In genomic region chr21:37749132-37749531, GRCh38 we compare ENCODE assay signal across 18 cellular contexts.
DNase-seq lines count a peak whose midpoint lies in the region; ATAC-seq and TF ChIP-seq lines count a peak whose summit lies in the region.
"Had no signal": no experiment of that assay in that cellular context is flagged by ENCODE, and none has a peak within 500 bp of the region (broad histone marks: within the 10 kb centered on the region; RNA-seq: fewer than 3 reads in every experiment).

No MANE protein-coding gene starts in this region.

- H2BK120ac ChIP-seq in trophoblast cell (ENCODE audit: insufficient read depth, low read length, poor library complexity), result no peak overlapping the region

- peaks cover 68% of the 10 kb centered on the region for H3K4me1 ChIP-seq in BLaER1
- peaks cover 15 to 16% of the 10 kb centered on the region in 2 experiments for H3K4me1 ChIP-seq in trophoblast cell (ENCODE audit: control insufficient read depth in 1 of 2, insufficient read depth in 2 of 2, low read length in 2 of 2)

- no peak overlapping the region for H2AK5ac ChIP-seq in trophoblast cell (ENCODE audit: low read length)

- H3K27ac ChIP-seq in BLaER1 (no peak overlapping the region), RWPE1 (no peak overlapping the region), trophoblast cell (ENCODE audit: low read depth, low read length) (no peak overlapping the region)

- no peak overlapping the region for H3K23ac ChIP-seq in trophoblast cell (ENCODE audit: low read length)

- H3K4me3 ChIP-seq in BLaER1, result no peak overlapping the region
- H3K4me3 ChIP-seq in epithelial cell of esophagus (ENCODE audit: low read length), result no peak overlapping the region
- no peak overlapping the region for H3K4me3 ChIP-seq in trophoblast cell (ENCODE audit: low read depth, low read length)
- H3K4me3 ChIP-seq: GM12878, GM23338 had no signal

- no CpG with 5 or more reads among the region's 9 CpGs for WGBS in trophoblast cell (ENCODE audit: extremely low coverage, insufficient coverage, insufficient read length)

- H3K4me2 ChIP-seq in BLaER1 (peak overlapping the region; percentile 73), trophoblast cell (ENCODE audit: low read length) (no peak overlapping the region)
- H3K4me2 ChIP-seq: GM23338 had no signal

- no peak overlapping the region for H2BK5ac ChIP-seq in trophoblast cell (ENCODE audit: low read depth, low read length, poor library complexity)

- no peak for ATAC-seq in HG03378 (IDR thresholded peaks at IDR 0.05; ENCODE audit: unreplicated experiment)
- ATAC-seq: GM12878, GM23338 had no signal

- H2AFZ ChIP-seq in trophoblast cell (ENCODE audit: insufficient read depth, low read length, poor library complexity), result no peak overlapping the region
- H2AFZ ChIP-seq: GM23338 had no signal

- no peak overlapping the region for H4K12ac ChIP-seq in trophoblast cell (ENCODE audit: low read depth, low read length)

- H3K79me1 ChIP-seq in trophoblast cell (ENCODE audit: low read length), result no peaks in the 10 kb centered on the region

- H3K9me3 ChIP-seq in BLaER1 (peaks cover 3% of the 10 kb centered on the region; the same call in 1 of the 2 replicates), trophoblast cell (ENCODE audit: insufficient read depth, low read depth, low read length) (no peaks in the 10 kb centered on the region)

- TF ChIP-seq CTCF in RWPE1 (conservative IDR thresholded peaks at IDR 0.05; ENCODE audit: low read depth) (no peak), epithelial cell of esophagus (IDR thresholded peaks at IDR 0.05; ENCODE audit: insufficient read depth, low read depth, low read length, missing control alignments) (no peak)

- no peaks in the 10 kb centered on the region for H3K36me3 ChIP-seq in BLaER1
- H3K36me3 ChIP-seq in trophoblast cell (ENCODE audit: control insufficient read depth in 1 of 2, insufficient read depth in 2 of 2, low read length in 2 of 2), result no peaks in the 10 kb centered on the region

- H3K18ac ChIP-seq in trophoblast cell (ENCODE audit: low read length), result no peak overlapping the region

- DNase-seq in RWPE1 (ENCODE audit: low spot score) (peak; percentile 59), epithelial cell of esophagus (ENCODE audit: low read depth) (peak; percentile 84), trophoblast cell (peak; percentile 40 to 74), kidney glomerular epithelial cell (lab: John Stamatoyannopoulos, UW) (no peak), DMS114 treated with DMSO at 0.1 percent for 48 hours (lab: John Stamatoyannopoulos, UW; ENCODE audit: unreplicated experiment) (no peak)
- DNase-seq: 8988T; AML-193; C1 segment of cervical spinal cord; Calu3; CD4-positive, alpha-beta T cell; DMS 273 treated with DMSO at 0.1 percent for 48 hours; DMS79; H7; IMR-90 had no signal

- no peak overlapping the region for H2BK12ac ChIP-seq in trophoblast cell (ENCODE audit: low read length)

- H3K9ac ChIP-seq in BLaER1, result no peak overlapping the region
- H3K9ac ChIP-seq in trophoblast cell (ENCODE audit: low read length), result no peak overlapping the region

- H3K27me3 ChIP-seq in BLaER1, result no peaks in the 10 kb centered on the region
- no peaks in the 10 kb centered on the region for H3K27me3 ChIP-seq in trophoblast cell (ENCODE audit: insufficient read depth, low read length)

- H3K14ac ChIP-seq in trophoblast cell (ENCODE audit: low read length), result no peak overlapping the region

- H3K4ac ChIP-seq in trophoblast cell (ENCODE audit: low read depth, low read length), result no peak overlapping the region

- H4K20me1 ChIP-seq in BLaER1, result no peaks in the 10 kb centered on the region

- no peaks in the 10 kb centered on the region for H3K79me2 ChIP-seq in trophoblast cell (ENCODE audit: control insufficient read depth, insufficient read depth, low read length, poor library complexity)

- H4K8ac ChIP-seq in trophoblast cell (ENCODE audit: low read depth, low read length), result no peak overlapping the region

- H4K91ac ChIP-seq in trophoblast cell (ENCODE audit: low read depth, low read length), result no peak overlapping the region

- POLR2A ChIA-PET in RWPE1 (lab: Yijun Ruan, JAX; ENCODE audit: low non-redundant PET), result no interaction called here

- CTCF ChIA-PET in RWPE1 (lab: Yijun Ruan, JAX), result interaction anchor here (0.6 kb wide), 2 partner anchors 222 to 401 kb away, joined by 3 read pairs; no protein-coding TSS in a partner anchor

Comparison
In these comparisons a context has a peak if more than half of its experiments do, and no peak if none do; other contexts are left out.
1. DNase-seq: peak in RWPE1 (single experiment), epithelial cell of esophagus (single experiment) and trophoblast cell (2 of 2); none in kidney glomerular epithelial cell (single experiment) and DMS114 treated with DMSO at 0.1 percent for 48 hours (single experiment).